ENCODE assay signal across 31 cellular contexts in the genomic region with DNA sequence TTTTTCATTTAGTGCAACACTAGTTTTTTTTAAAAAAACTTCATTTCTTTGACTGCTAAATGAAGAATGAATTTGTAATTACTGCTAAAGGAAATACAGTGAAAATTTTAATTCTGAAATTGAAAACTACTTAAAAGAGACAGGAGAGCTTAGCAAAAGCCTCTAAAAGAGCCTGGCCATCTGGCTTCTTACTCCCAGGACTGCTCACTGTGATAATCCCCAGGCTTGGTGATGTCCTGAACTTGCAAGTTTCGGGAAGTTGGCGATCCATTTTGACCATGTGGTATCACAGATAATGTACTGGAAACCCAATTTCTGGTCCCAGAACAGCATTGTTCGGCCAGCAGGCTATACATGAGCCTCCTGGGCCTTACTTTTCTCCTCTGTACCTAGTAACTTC.
"Had no signal": no experiment of that assay in that cellular context is flagged by ENCODE, and none has a peak within 500 bp of the region (broad histone marks: within the 10 kb centered on the region; RNA-seq: fewer than 3 reads in every experiment).

No MANE protein-coding gene starts in this region.

- H3K36me3 ChIP-seq: ascending aorta, breast epithelium, cardiac muscle cell, colonic mucosa, gastrocnemius medialis, heart left ventricle had no signal

- H3K27me3 ChIP-seq: ascending aorta, breast epithelium, cardiac muscle cell, colonic mucosa, gastrocnemius medialis, heart left ventricle had no signal

- H3K27ac ChIP-seq: ascending aorta, breast epithelium, cardiac muscle cell, colonic mucosa, dorsolateral prefrontal cortex, gastrocnemius medialis, heart left ventricle had no signal

- DNase-seq: activated CD4-positive, alpha-beta memory T cell treated with anti-CD3 and anti-CD28 coated beads for 36 hours; activated CD4-positive, alpha-beta T cell treated with anti-CD3 and anti-CD28 coated beads for 36 hours; activated CD4-positive, alpha-beta T cell treated with anti-CD3 and anti-CD28 coated beads, Interleukin-2, amount 10 ng/mL, durations not matched to agents 24 days and 14 days; activated CD4-positive, CD25-positive, alpha-beta regulatory T cell; activated CD4-positive, CD25-positive, alpha-beta regulatory T cell treated with anti-CD3 and anti-CD28 coated beads, Interleukin-2, amount 50 U/mL, for 72 hours; activated CD8-positive, alpha-beta memory T cell treated with anti-CD3 and anti-CD28 coated beads, Interleukin-2, amount 10 ng/mL, durations not matched to agents 7 days and 5 days; activated CD8-positive, alpha-beta memory T cell treated with anti-CD3 and anti-CD28 coated beads, Interleukin-2, amount 50 U/mL, for 4 hours; activated CD8-positive, alpha-beta T cell treated with anti-CD3 and anti-CD28 coated beads, Interleukin-2, amount 10 ng/mL, durations not matched to agents 7 days and 5 days; activated gamma-delta T cell; activated naive CD4-positive, alpha-beta T cell; activated naive CD4-positive, alpha-beta T cell treated with anti-CD3 and anti-CD28 coated beads, Interleukin-2, amount 10 ng/mL, durations not matched to agents 7 days and 5 days; activated naive CD8-positive, alpha-beta T cell treated with anti-CD3 and anti-CD28 coated beads, Interleukin-2, amount 10 ng/mL, durations not matched to agents 7 days and 5 days; activated T-cell treated with anti-CD3 and anti-CD28 coated beads, Interleukin-2, amount 50 U/mL, for 1 hour; activated T-cell treated with anti-CD3 and anti-CD28 coated beads, Interleukin-2, amount 50 U/mL, for 48 hours; central memory CD4-positive, alpha-beta T cell; cerebellar nuclear complex; colonic mucosa; dorsolateral prefrontal cortex; effector memory CD4-positive, alpha-beta T cell; endodermal cell; foreskin fibroblast; gastrocnemius medialis; glutamatergic neuron; heart left ventricle; T-helper 17 cell; T1000 had no signal

- H3K9me3 ChIP-seq: ascending aorta, breast epithelium, colonic mucosa, gastrocnemius medialis, heart left ventricle had no signal

- ATAC-seq: activated CD4-positive, alpha-beta T cell treated with anti-CD3 and anti-CD28 coated beads for 36 hours; activated CD8-positive, alpha-beta memory T cell treated with anti-CD3 and anti-CD28 coated beads, Interleukin-2, amount 10 ng/mL, durations not matched to agents 7 days and 5 days; activated CD8-positive, alpha-beta T cell treated with anti-CD3 and anti-CD28 coated beads, Interleukin-2, amount 10 ng/mL, durations not matched to agents 7 days and 5 days; activated naive CD4-positive, alpha-beta T cell treated with anti-CD3 and anti-CD28 coated beads, Interleukin-2, amount 50 U/mL, for 72 hours; esophagus mucosa; gastrocnemius medialis; heart left ventricle; T-helper 17 cell had no signal

- H3K4me3 ChIP-seq: ascending aorta, breast epithelium, cardiac muscle cell, colonic mucosa, dorsolateral prefrontal cortex, gastrocnemius medialis, heart left ventricle had no signal
